Comparison of ENCODE assay signal across 18 cellular contexts in genomic region chr2:105645031-105645940, GRCh38.
DNase-seq lines count a peak whose midpoint lies in the region; ATAC-seq and TF ChIP-seq lines count a peak whose summit lies in the region.
"Had no signal": no experiment of that assay in that cellular context is flagged by ENCODE, and none has a peak within 500 bp of the region (broad histone marks: within the 10 kb centered on the region; RNA-seq: fewer than 3 reads in every experiment).

No MANE protein-coding gene starts in this region.

- 74 to 80% (median 77%) methylated on average over 18 of the region's 18 CpGs for WGBS in spleen, 5 donors

- TF ChIP-seq CTCF in PC-3 (conservative IDR thresholded peaks at IDR 0.05; ENCODE audit: low read depth, low read length) (no peak), epithelial cell of esophagus (IDR thresholded peaks at IDR 0.05; ENCODE audit: insufficient read depth, low read depth, low read length, missing control alignments) (no peak), spleen (IDR thresholded peaks at IDR 0.05 in 8 of 11, conservative IDR thresholded peaks at IDR 0.05 in 3 of 11) (no peak), HFFc6 (IDR thresholded peaks at IDR 0.05) (no peak), right atrium auricular region (IDR thresholded peaks at IDR 0.05) (no peak)

- H3K4me2 ChIP-seq in PC-3 (ENCODE audit: low read length): peak overlapping the region; percentile 81

- ATAC-seq in PC-3 (no peak), HG02623 (IDR thresholded peaks at IDR 0.05; ENCODE audit: unreplicated experiment) (no peak)
- ATAC-seq: gastrocnemius medialis; left cardiac atrium; natural killer cell treated with Interleukin-12 subunit alpha and Interleukin-12 subunit beta and Interleukin-15 and Interleukin-18, amount 100 ng/mL, for 72 hours had no signal

- H3K27me3 Mint-ChIP-seq in HFFc6 (ENCODE audit: insufficient read depth): peaks cover 50% of the 10 kb centered on the region

- H3K9ac ChIP-seq in PC-3 (ENCODE audit: low read length): no peak overlapping the region

- H3K9me2 ChIP-seq in PC-3 (replicated peaks; ENCODE audit: low read length): no peaks in the 10 kb centered on the region

- H3K4me1 Mint-ChIP-seq in HFFc6 (ENCODE audit: low read depth): peaks cover 15% of the 10 kb centered on the region

- intact Hi-C loops in PC-3 (cut with micrococcal nuclease): loop anchor here (2.0 kb wide), 2 partner anchors 68 kb away; no protein-coding TSS in a partner anchor
- intact Hi-C loops in spleen (cut with DNase I; ENCODE audit: low total_unique reads): no loop called here

- H3K36me3 ChIP-seq in H7 (replicated peaks; ENCODE audit: control insufficient read depth, insufficient read depth, low read length): no peaks in the 10 kb centered on the region
- H3K36me3 ChIP-seq in PC-3 (ENCODE audit: low read depth, low read length): no peaks in the 10 kb centered on the region
- no peaks in the 10 kb centered on the region for H3K36me3 ChIP-seq in spleen
- H3K36me3 ChIP-seq in right atrium auricular region: no peaks in the 10 kb centered on the region
- H3K36me3 ChIP-seq: gastrocnemius medialis, HAP-1, upper lobe of left lung had no signal

- no peak for TF ChIP-seq POLR2A in spleen (IDR thresholded peaks at IDR 0.05)

- H3K4me3 ChIP-seq in H7 (ENCODE audit: insufficient read depth, low read depth, low read length): no peak overlapping the region
- no peak overlapping the region for H3K4me3 ChIP-seq in PC-3 (ENCODE audit: low read length)
- no peak overlapping the region for H3K4me3 ChIP-seq in epithelial cell of esophagus (ENCODE audit: low read length)
- no peak overlapping the region for H3K4me3 ChIP-seq in spleen
- no peak overlapping the region for H3K4me3 ChIP-seq in right atrium auricular region
- H3K4me3 ChIP-seq: gastrocnemius medialis, HAP-1, upper lobe of left lung had no signal

- CTCF ChIA-PET in PC-3 (lab: Charles Lee): no interaction called here

- no peaks in the 10 kb centered on the region for H3K79me2 ChIP-seq in PC-3 (ENCODE audit: low read length)

- H3K27ac ChIP-seq in PC-3 (ENCODE audit: low read length) (no peak overlapping the region), spleen (peak overlapping the region in 6 of 8 donors; percentile 13 to 54 (median 28)), right atrium auricular region (no peak overlapping the region)
- H3K27ac ChIP-seq: gastrocnemius medialis had no signal

- BruUV-seq in PC-3 (replicated peaks; lab: Mats Ljungman, UMichigan): no TSS peak

- H2AFZ ChIP-seq in PC-3 (ENCODE audit: low read length): no peak overlapping the region

- H3K27me3 ChIP-seq in H7 (ENCODE audit: control insufficient read depth, insufficient read depth, low read length) (no peaks in the 10 kb centered on the region), PC-3 (ENCODE audit: low read length) (no peaks in the 10 kb centered on the region), spleen (replicated peaks in 1 of 7) (no peaks in the 10 kb centered on the region), right atrium auricular region (no peaks in the 10 kb centered on the region)
- H3K27me3 ChIP-seq: upper lobe of left lung had no signal

- H3K4me3 Mint-ChIP-seq in HFFc6: no peak overlapping the region
- H3K4me3 Mint-ChIP-seq: natural killer cell treated with Interleukin-12 subunit alpha and Interleukin-12 subunit beta and Interleukin-15 and Interleukin-18, amount 100 ng/mL, for 72 hours had no signal

- H3K4me1 ChIP-seq in PC-3 (ENCODE audit: insufficient read depth, low read length): peaks cover 38% of the 10 kb centered on the region
- H3K4me1 ChIP-seq in spleen: no peaks in the 10 kb centered on the region
- no peaks in the 10 kb centered on the region for H3K4me1 ChIP-seq in right atrium auricular region
- H3K4me1 ChIP-seq: gastrocnemius medialis, HAP-1, upper lobe of left lung had no signal

- H3K27ac Mint-ChIP-seq in HFFc6: no peak overlapping the region
- H3K27ac Mint-ChIP-seq: natural killer cell treated with Interleukin-12 subunit alpha and Interleukin-12 subunit beta and Interleukin-15 and Interleukin-18, amount 100 ng/mL, for 72 hours had no signal

- no peaks in the 10 kb centered on the region for H4K20me1 ChIP-seq in PC-3 (ENCODE audit: low read length)

- POLR2A ChIA-PET in PC-3 (lab: Charles Lee; ENCODE audit: unreplicated experiment): interaction anchor here (0.5 kb wide), 1 partner anchor 69 kb away, joined by 6 read pairs; no protein-coding TSS in a partner anchor

- no peaks in the 10 kb centered on the region for H3K36me3 Mint-ChIP-seq in HFFc6 (ENCODE audit: low read depth)
- H3K36me3 Mint-ChIP-seq: natural killer cell treated with Interleukin-12 subunit alpha and Interleukin-12 subunit beta and Interleukin-15 and Interleukin-18, amount 100 ng/mL, for 72 hours had no signal

- peak; percentile 57 for DNase-seq in H7
- peak; percentile 59 for DNase-seq in PC-3
- peak; percentile 19 for DNase-seq in epithelial cell of esophagus (ENCODE audit: low read depth)
- DNase-seq in spleen: no peak
- no peak for DNase-seq in HFFc6
- DNase-seq in right atrium auricular region (ENCODE audit: low spot score): no peak
- DNase-seq: activated CD4-positive, alpha-beta T cell treated with anti-CD3 and anti-CD28 coated beads for 48 hours; Caco-2; erythroblast; gastrocnemius medialis; left cardiac atrium; NCI-H1105; stimulated activated naive CD4-positive, alpha-beta T cell treated with Interleukin-2 at 50 U/mL for 16 hours; SW 1271 had no signal

- H3K9me3 ChIP-seq in PC-3 (ENCODE audit: low read length) (no peaks in the 10 kb centered on the region), spleen (peaks cover 0 to 4% (median 0%) of the 10 kb centered on the region in 8 donors), right atrium auricular region (no peaks in the 10 kb centered on the region)
- H3K9me3 ChIP-seq: gastrocnemius medialis, HAP-1, upper lobe of left lung had no signal

- H3K9me3 Mint-ChIP-seq in HFFc6: no peaks in the 10 kb centered on the region
- H3K9me3 Mint-ChIP-seq: natural killer cell treated with Interleukin-12 subunit alpha and Interleukin-12 subunit beta and Interleukin-15 and Interleukin-18, amount 100 ng/mL, for 72 hours had no signal

- no peaks in the 10 kb centered on the region for H3F3A ChIP-seq in PC-3 (ENCODE audit: low read length, unreplicated experiment)

Comparison
In these comparisons a context has a peak if more than half of its experiments do, and no peak if none do; other contexts are left out.
1. DNase-seq: peak in H7 (single experiment), PC-3 (single experiment) and epithelial cell of esophagus (single experiment); none in spleen (single experiment), HFFc6 (single experiment) and right atrium auricular region (single experiment).
2. H3K27ac ChIP-seq: peak in spleen (6 of 8); none in PC-3 (single experiment) and right atrium auricular region (0 of 2).